10 cellular contexts compared by ENCODE assay signal in genomic region chr3:50267280-50267913, GRCh38.
A peak's percentile ranks its signal among the peaks of the same experiment; 100 is the strongest.
DNase-seq lines count a peak whose midpoint lies in the region; ATAC-seq and TF ChIP-seq lines count a peak whose summit lies in the region.
"Had no signal": no experiment of that assay in that cellular context is flagged by ENCODE, and none has a peak within 500 bp of the region (broad histone marks: within the 10 kb centered on the region; RNA-seq: fewer than 3 reads in every experiment).

No MANE protein-coding gene starts in this region.

- H3K79me2 ChIP-seq in ACC112 (ENCODE audit: control insufficient read depth, insufficient read depth, low read length, unreplicated experiment) = no peaks in the 10 kb centered on the region

- H3K27ac ChIP-seq in ACC112 (ENCODE audit: low read depth, low read length) (no peak overlapping the region), RWPE2 (ENCODE audit: poor library complexity, severe bottlenecking) (peak overlapping the region; percentile 93)

- H3K36me3 ChIP-seq in ACC112 (ENCODE audit: insufficient read depth, low read length) (no peaks in the 10 kb centered on the region), RWPE2 (ENCODE audit: low read depth) (peaks cover 12% of the 10 kb centered on the region)

- DNase-seq in RWPE2 (ENCODE audit: low spot score) (peak; percentile 55), globus pallidus (ENCODE audit: low spot score) (peak; percentile 79), nucleus accumbens (lab: John Stamatoyannopoulos, UW) (peak in 48 of 56 donors; percentile 27 to 84 (median 62)), NCI-H2196 treated with DMSO at 0.1 percent for 48 hours (lab: John Stamatoyannopoulos, UW; ENCODE audit: unreplicated experiment) (no peak), OCI-M2 (lab: John Stamatoyannopoulos, UW; ENCODE audit: unreplicated experiment) (no peak), COLO829 (ENCODE audit: low spot score) (no peak)
- DNase-seq: DMS53, kidney glomerular epithelial cell had no signal

- no peaks in the 10 kb centered on the region for H3K9me3 ChIP-seq in RWPE2 (ENCODE audit: severe bottlenecking)

- H3K4me1 ChIP-seq in ACC112 (ENCODE audit: control insufficient read depth, insufficient read depth, low read length, unreplicated experiment) = peaks cover 45% of the 10 kb centered on the region
- peaks cover 43% of the 10 kb centered on the region for H3K4me1 ChIP-seq in RWPE2 (ENCODE audit: insufficient read depth, poor library complexity, severe bottlenecking)

- no peaks in the 10 kb centered on the region for H3K27me3 ChIP-seq in ACC112 (ENCODE audit: insufficient read depth, low read length)
- no peaks in the 10 kb centered on the region for H3K27me3 ChIP-seq in RWPE2 (ENCODE audit: insufficient read depth, poor library complexity, severe bottlenecking)

- H3K4me3 ChIP-seq in ACC112 (ENCODE audit: low read depth, low read length) = peak overlapping the region; percentile 61
- H3K4me3 ChIP-seq in RWPE2 (ENCODE audit: severe bottlenecking) = peak overlapping the region; percentile 18

- H2AFZ ChIP-seq in ACC112 (ENCODE audit: low read length, unreplicated experiment) = no peak overlapping the region

- no peak for TF ChIP-seq CTCF in RWPE2 (IDR thresholded peaks at IDR 0.05; ENCODE audit: poor library complexity, severe bottlenecking)

- ATAC-seq in RWPE2 (ENCODE audit: low read depth) (no peak), GM21717 (IDR thresholded peaks at IDR 0.05; ENCODE audit: unreplicated experiment) (no peak)

Comparison
In these comparisons a context has a peak if more than half of its experiments do, and no peak if none do; other contexts are left out.
1. DNase-seq: peak in RWPE2 (single experiment), globus pallidus (single experiment) and nucleus accumbens (48 of 56); none in NCI-H2196 treated with DMSO at 0.1 percent for 48 hours (single experiment), OCI-M2 (single experiment) and COLO829 (single experiment).